ENCODE assay signal across 1 cellular context in genomic region chr9:95910770-95911340, GRCh38.
TF ChIP-seq lines count a peak whose summit lies in the region.

No MANE protein-coding gene starts in this region.

TF ChIP-seq in HepG2, 621 proteins besides CTCF, POLR2A, EP300 and RAD21 (continued from another document):
- TF ChIP-seq SALL1 (CRISPR knock-in tag; IDR thresholded peaks at IDR 0.05) (peak; percentile 16; the same call in 1 of the 2 replicates), ZFP1 (CRISPR knock-in tag; IDR thresholded peaks at IDR 0.05) (no peak), DR1 (CRISPR knock-in tag; IDR thresholded peaks at IDR 0.05) (no peak), HNF4A (CRISPR knock-in tag; IDR thresholded peaks at IDR 0.05) (peak; percentile 55; the same call in 1 of the 2 replicates), HOXA3 (CRISPR knock-in tag; IDR thresholded peaks at IDR 0.05) (0 out of 2 replicates have a peak, but pooled peaks have one; percentile 17), ZMYM3 (CRISPR knock-in tag; IDR thresholded peaks at IDR 0.05) (peak; percentile 60; the same call in 1 of the 2 replicates), U2AF1 (optimal IDR thresholded peaks at IDR 0.05; ENCODE audit: low read depth, low read length) (no peak), ZNF367 (CRISPR knock-in tag; IDR thresholded peaks at IDR 0.05; ENCODE audit: borderline replicate concordance) (no peak), ZNF576 (CRISPR knock-in tag; IDR thresholded peaks at IDR 0.05) (no peak)
- TF ChIP-seq, protein P1, sequence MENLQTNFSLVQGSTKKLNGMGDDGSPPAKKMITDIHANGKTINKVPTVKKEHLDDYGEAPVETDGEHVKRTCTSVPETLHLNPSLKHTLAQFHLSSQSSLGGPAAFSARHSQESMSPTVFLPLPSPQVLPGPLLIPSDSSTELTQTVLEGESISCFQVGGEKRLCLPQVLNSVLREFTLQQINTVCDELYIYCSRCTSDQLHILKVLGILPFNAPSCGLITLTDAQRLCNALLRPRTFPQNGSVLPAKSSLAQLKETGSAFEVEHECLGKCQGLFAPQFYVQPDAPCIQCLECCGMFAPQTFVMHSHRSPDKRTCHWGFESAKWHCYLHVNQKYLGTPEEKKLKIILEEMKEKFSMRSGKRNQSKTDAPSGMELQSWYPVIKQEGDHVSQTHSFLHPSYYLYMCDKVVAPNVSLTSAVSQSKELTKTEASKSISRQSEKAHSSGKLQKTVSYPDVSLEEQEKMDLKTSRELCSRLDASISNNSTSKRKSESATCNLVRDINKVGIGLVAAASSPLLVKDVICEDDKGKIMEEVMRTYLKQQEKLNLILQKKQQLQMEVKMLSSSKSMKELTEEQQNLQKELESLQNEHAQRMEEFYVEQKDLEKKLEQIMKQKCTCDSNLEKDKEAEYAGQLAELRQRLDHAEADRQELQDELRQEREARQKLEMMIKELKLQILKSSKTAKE (CRISPR knock-in tag; IDR thresholded peaks at IDR 0.05; ENCODE audit: borderline replicate concordance) = no peak
- TF ChIP-seq, protein P2, sequence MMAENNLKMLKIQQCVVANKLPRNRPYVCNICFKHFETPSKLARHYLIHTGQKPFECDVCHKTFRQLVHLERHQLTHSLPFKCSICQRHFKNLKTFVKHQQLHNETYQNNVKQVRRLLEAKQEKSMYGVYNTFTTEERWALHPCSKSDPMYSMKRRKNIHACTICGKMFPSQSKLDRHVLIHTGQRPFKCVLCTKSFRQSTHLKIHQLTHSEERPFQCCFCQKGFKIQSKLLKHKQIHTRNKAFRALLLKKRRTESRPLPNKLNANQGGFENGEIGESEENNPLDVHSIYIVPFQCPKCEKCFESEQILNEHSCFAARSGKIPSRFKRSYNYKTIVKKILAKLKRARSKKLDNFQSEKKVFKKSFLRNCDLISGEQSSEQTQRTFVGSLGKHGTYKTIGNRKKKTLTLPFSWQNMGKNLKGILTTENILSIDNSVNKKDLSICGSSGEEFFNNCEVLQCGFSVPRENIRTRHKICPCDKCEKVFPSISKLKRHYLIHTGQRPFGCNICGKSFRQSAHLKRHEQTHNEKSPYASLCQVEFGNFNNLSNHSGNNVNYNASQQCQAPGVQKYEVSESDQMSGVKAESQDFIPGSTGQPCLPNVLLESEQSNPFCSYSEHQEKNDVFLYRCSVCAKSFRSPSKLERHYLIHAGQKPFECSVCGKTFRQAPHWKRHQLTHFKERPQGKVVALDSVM (CRISPR knock-in tag; IDR thresholded peaks at IDR 0.05) = peak; percentile 91
